ENCODE assay signal across 1 cellular context in genomic region chr15:74954515-74954914, GRCh38.
TF ChIP-seq lines count a peak whose summit lies in the region.

No MANE protein-coding gene starts in this region.

TF ChIP-seq in K562, 482 proteins besides CTCF, POLR2A, EP300 and RAD21 (continued from another document and continues in another):
- TF ChIP-seq CHD7 (IDR thresholded peaks at IDR 0.05; ENCODE audit: low read depth, low read length) (no peak), UBTF (IDR thresholded peaks at IDR 0.05; ENCODE audit: borderline replicate concordance in 1 of 2, low read depth in 2 of 2, low read length in 2 of 2) (no peak), E2F6 (IDR thresholded peaks at IDR 0.05; ENCODE audit: borderline replicate concordance in 1 of 2, extremely low read depth in 1 of 2, insufficient read depth in 1 of 2, insufficient read length in 1 of 2, low read depth in 1 of 2, low read length in 1 of 2, poor library complexity in 1 of 2, severe bottlenecking in 1 of 2) (no peak), ZHX1 (conservative IDR thresholded peaks at IDR 0.05; ENCODE audit: low read length) (no peak), ZNF695 (CRISPR knock-in tag; IDR thresholded peaks at IDR 0.05) (no peak), MBD1 (CRISPR knock-in tag; IDR thresholded peaks at IDR 0.05) (no peak), NCOA2 (IDR thresholded peaks at IDR 0.05; ENCODE audit: partially characterized antibody in 2 of 2) (no peak), TEAD1 (CRISPR knock-in tag; IDR thresholded peaks at IDR 0.05) (peak; percentile 30 to 88; a peak in 2 of 4 replicates), RCOR1 (IDR thresholded peaks at IDR 0.05; ENCODE audit: borderline replicate concordance in 1 of 2, low read depth in 2 of 2, low read length in 2 of 2) (peak; percentile 100), MAZ (CRISPR knock-in tag; conservative IDR thresholded peaks at IDR 0.05 in 1 of 2, IDR thresholded peaks at IDR 0.05 in 1 of 2) (peak; percentile 75 to 93), HDAC8 (tag; IDR thresholded peaks at IDR 0.05) (no peak), XRCC3 (IDR thresholded peaks at IDR 0.05) (no peak), ZNF277 (CRISPR knock-in tag; IDR thresholded peaks at IDR 0.05; ENCODE audit: borderline replicate concordance) (no peak), BHLHE40 (IDR thresholded peaks at IDR 0.05; ENCODE audit: low read length) (peak; percentile 85), ZBTB1 (CRISPR knock-in tag; IDR thresholded peaks at IDR 0.05; ENCODE audit: borderline replicate concordance, low read depth) (no peak), ZNF121 (CRISPR knock-in tag; conservative IDR thresholded peaks at IDR 0.05) (no peak), ETV6 (IDR thresholded peaks at IDR 0.05; ENCODE audit: borderline replicate concordance in 1 of 2, low read depth in 2 of 2, low read length in 1 of 2) (no peak), ETV6 (CRISPR knock-in tag; IDR thresholded peaks at IDR 0.05; ENCODE audit: borderline replicate concordance) (no peak), BRCA1 (IDR thresholded peaks at IDR 0.05) (no peak), BRCA1 (CRISPR knock-in tag; IDR thresholded peaks at IDR 0.05) (no peak)
- TF ChIP-seq, protein P1, sequence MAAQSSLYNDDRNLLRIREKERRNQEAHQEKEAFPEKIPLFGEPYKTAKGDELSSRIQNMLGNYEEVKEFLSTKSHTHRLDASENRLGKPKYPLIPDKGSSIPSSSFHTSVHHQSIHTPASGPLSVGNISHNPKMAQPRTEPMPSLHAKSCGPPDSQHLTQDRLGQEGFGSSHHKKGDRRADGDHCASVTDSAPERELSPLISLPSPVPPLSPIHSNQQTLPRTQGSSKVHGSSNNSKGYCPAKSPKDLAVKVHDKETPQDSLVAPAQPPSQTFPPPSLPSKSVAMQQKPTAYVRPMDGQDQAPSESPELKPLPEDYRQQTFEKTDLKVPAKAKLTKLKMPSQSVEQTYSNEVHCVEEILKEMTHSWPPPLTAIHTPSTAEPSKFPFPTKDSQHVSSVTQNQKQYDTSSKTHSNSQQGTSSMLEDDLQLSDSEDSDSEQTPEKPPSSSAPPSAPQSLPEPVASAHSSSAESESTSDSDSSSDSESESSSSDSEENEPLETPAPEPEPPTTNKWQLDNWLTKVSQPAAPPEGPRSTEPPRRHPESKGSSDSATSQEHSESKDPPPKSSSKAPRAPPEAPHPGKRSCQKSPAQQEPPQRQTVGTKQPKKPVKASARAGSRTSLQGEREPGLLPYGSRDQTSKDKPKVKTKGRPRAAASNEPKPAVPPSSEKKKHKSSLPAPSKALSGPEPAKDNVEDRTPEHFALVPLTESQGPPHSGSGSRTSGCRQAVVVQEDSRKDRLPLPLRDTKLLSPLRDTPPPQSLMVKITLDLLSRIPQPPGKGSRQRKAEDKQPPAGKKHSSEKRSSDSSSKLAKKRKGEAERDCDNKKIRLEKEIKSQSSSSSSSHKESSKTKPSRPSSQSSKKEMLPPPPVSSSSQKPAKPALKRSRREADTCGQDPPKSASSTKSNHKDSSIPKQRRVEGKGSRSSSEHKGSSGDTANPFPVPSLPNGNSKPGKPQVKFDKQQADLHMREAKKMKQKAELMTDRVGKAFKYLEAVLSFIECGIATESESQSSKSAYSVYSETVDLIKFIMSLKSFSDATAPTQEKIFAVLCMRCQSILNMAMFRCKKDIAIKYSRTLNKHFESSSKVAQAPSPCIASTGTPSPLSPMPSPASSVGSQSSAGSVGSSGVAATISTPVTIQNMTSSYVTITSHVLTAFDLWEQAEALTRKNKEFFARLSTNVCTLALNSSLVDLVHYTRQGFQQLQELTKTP (IDR thresholded peaks at IDR 0.05; ENCODE audit: low read depth in 1 of 2, partially characterized antibody in 2 of 2): peak in 1 of 2 experiments; percentile 85
- TF ChIP-seq, protein P2, sequence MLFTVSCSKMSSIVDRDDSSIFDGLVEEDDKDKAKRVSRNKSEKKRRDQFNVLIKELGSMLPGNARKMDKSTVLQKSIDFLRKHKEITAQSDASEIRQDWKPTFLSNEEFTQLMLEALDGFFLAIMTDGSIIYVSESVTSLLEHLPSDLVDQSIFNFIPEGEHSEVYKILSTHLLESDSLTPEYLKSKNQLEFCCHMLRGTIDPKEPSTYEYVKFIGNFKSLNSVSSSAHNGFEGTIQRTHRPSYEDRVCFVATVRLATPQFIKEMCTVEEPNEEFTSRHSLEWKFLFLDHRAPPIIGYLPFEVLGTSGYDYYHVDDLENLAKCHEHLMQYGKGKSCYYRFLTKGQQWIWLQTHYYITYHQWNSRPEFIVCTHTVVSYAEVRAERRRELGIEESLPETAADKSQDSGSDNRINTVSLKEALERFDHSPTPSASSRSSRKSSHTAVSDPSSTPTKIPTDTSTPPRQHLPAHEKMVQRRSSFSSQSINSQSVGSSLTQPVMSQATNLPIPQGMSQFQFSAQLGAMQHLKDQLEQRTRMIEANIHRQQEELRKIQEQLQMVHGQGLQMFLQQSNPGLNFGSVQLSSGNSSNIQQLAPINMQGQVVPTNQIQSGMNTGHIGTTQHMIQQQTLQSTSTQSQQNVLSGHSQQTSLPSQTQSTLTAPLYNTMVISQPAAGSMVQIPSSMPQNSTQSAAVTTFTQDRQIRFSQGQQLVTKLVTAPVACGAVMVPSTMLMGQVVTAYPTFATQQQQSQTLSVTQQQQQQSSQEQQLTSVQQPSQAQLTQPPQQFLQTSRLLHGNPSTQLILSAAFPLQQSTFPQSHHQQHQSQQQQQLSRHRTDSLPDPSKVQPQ (CRISPR knock-in tag; IDR thresholded peaks at IDR 0.05; ENCODE audit: borderline replicate concordance): no peak
